ENCODE assay signal across 9 cellular contexts in the genomic region with DNA sequence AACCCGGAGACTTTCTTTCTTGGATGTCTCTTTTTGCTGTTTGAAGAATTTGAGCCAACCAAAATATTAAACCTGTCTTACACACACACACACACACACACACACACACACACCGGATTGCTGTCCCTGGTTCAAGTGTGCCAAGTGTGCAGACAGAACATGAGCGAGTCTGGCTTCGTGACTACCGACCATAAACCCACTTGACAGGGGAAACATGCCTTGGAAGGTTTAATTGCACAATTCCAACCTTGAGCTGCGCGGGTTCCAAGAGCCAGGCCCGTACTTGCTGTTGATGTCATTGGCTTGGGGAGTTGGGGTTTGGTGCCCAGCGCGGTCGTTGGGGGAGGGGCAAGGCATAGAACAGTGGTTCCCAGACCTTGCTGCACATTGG. TPM values are rescaled to one million over a fixed set of nuclear protein-coding genes. Genes with fewer than 3 reads are reported as not detected.
DNase-seq lines count a peak whose midpoint lies in the region; ATAC-seq and TF ChIP-seq lines count a peak whose summit lies in the region.
"Had no signal": no experiment of that assay in that cellular context is flagged by ENCODE, and none has a peak within 500 bp of the region (broad histone marks: within the 10 kb centered on the region; RNA-seq: fewer than 3 reads in every experiment).

No MANE protein-coding gene starts in this region.

- H3K4me1 ChIP-seq in breast epithelium (peaks cover 0 to 10% of the 10 kb centered on the region in 2 donors), subcutaneous abdominal adipose tissue (ENCODE audit: control insufficient read depth in 5 of 5, insufficient read depth in 5 of 5, low read length in 5 of 5) (peaks cover 2 to 67% (median 55%) of the 10 kb centered on the region in 5 donors)

- no peaks in the 10 kb centered on the region for H3K36me3 ChIP-seq in breast epithelium
- no peaks in the 10 kb centered on the region for H3K36me3 ChIP-seq in subcutaneous abdominal adipose tissue (ENCODE audit: control insufficient read depth in 5 of 5, insufficient read depth in 5 of 5, low read length in 5 of 5)

- peak overlapping the region; percentile 70 to 97 (median 89) for H3K4me3 ChIP-seq in breast epithelium
- H3K4me3 ChIP-seq in subcutaneous abdominal adipose tissue (ENCODE audit: low read depth in 1 of 5, low read length in 5 of 5): peak overlapping the region; percentile 74 to 87 (median 79)

- no peak for TF ChIP-seq CTCF in breast epithelium (IDR thresholded peaks at IDR 0.05)

- H3K9me3 ChIP-seq in breast epithelium: no peaks in the 10 kb centered on the region
- no peaks in the 10 kb centered on the region for H3K9me3 ChIP-seq in subcutaneous abdominal adipose tissue (ENCODE audit: control insufficient read depth in 5 of 5, low read length in 5 of 5)

- intact Hi-C loops in breast epithelium (cut with DNase I; ENCODE audit: low total_unique reads): no loop called here

- H3K27ac ChIP-seq in breast epithelium (peak overlapping the region; percentile 90 to 96), subcutaneous abdominal adipose tissue (ENCODE audit: low read depth, low read length) (peak overlapping the region; percentile 81)

- H3K27me3 Mint-ChIP-seq in natural killer cell treated with Interleukin-12 subunit alpha and Interleukin-12 subunit beta and Interleukin-15 and Interleukin-18, amount 100 ng/mL, for 72 hours: peaks cover 36 to 58% of the 10 kb centered on the region in 2 donors

- no peaks in the 10 kb centered on the region for H3K9me3 Mint-ChIP-seq in natural killer cell treated with Interleukin-12 subunit alpha and Interleukin-12 subunit beta and Interleukin-15 and Interleukin-18, amount 100 ng/mL, for 72 hours

- H3K4me1 Mint-ChIP-seq in natural killer cell treated with Interleukin-12 subunit alpha and Interleukin-12 subunit beta and Interleukin-15 and Interleukin-18, amount 100 ng/mL, for 72 hours (ENCODE audit: low read depth in 2 of 2): no peaks in the 10 kb centered on the region

- no peak overlapping the region for H3K27ac Mint-ChIP-seq in natural killer cell treated with Interleukin-12 subunit alpha and Interleukin-12 subunit beta and Interleukin-15 and Interleukin-18, amount 100 ng/mL, for 72 hours

- H3K36me3 Mint-ChIP-seq in natural killer cell treated with Interleukin-12 subunit alpha and Interleukin-12 subunit beta and Interleukin-15 and Interleukin-18, amount 100 ng/mL, for 72 hours: no peaks in the 10 kb centered on the region

- H3K9ac ChIP-seq in subcutaneous abdominal adipose tissue (ENCODE audit: low read length in 5 of 5): peak overlapping the region; percentile 32 to 90 (median 81)

- TF ChIP-seq POLR2A in breast epithelium (IDR thresholded peaks at IDR 0.05): peak; percentile 30

- DNase-seq in HT-29 (ENCODE audit: low spot score) (peak; percentile 66), breast epithelium (ENCODE audit: low spot score in 2 of 2) (peak in 1 of 2 donors; percentile 90), kidney tubule cell (ENCODE audit: low spot score) (peak; percentile 50), GF-D8 (lab: John Stamatoyannopoulos, UW) (no peak), NCI-H1092 treated with DMSO at 0.1 percent for 48 hours (lab: John Stamatoyannopoulos, UW) (no peak)
- no peak for DNase-seq in stimulated activated CD4-positive, alpha-beta T cell treated with anti-CD3 and anti-CD28 coated beads, Interleukin-15, amount 100 ng/mL, for 24 hours
- DNase-seq in natural killer cell treated with Interleukin-12 subunit alpha and Interleukin-12 subunit beta and Interleukin-15 and Interleukin-18, amount 100 ng/mL, for 72 hours (ENCODE audit: low spot score): no peak
- DNase-seq: activated CD4-positive, alpha-beta T cell treated with anti-CD3 and anti-CD28 coated beads, Interleukin-2, amount 50 U/mL, for 1 hour had no signal

- ATAC-seq in natural killer cell treated with Interleukin-12 subunit alpha and Interleukin-12 subunit beta and Interleukin-15 and Interleukin-18, amount 100 ng/mL, for 72 hours: no peak

- H3K27me3 ChIP-seq in breast epithelium (no peaks in the 10 kb centered on the region), subcutaneous abdominal adipose tissue (ENCODE audit: control insufficient read depth in 5 of 5, insufficient read depth in 4 of 5, low read length in 5 of 5) (peaks cover 0 to 4% (median 0%) of the 10 kb centered on the region in 5 donors)

- H3K4me3 Mint-ChIP-seq in natural killer cell treated with Interleukin-12 subunit alpha and Interleukin-12 subunit beta and Interleukin-15 and Interleukin-18, amount 100 ng/mL, for 72 hours: no peak overlapping the region

RNA-seq across cellular contexts. Expression of a gene that starts 1.7 kb away (rescaled TPM):
- 28.1 and 30.4 TPM in 2 replicates for total RNA-seq in HT-29 (2014; rRNA removed; shearing (Covaris generic))
- 100 to 1,000 TPM in 1 of 3 donors, 10 to 100 TPM in 2; 61.9 to 164 (median 65.0) TPM for total RNA-seq in breast epithelium
- total RNA-seq in natural killer cell treated with Interleukin-12 subunit alpha and Interleukin-12 subunit beta and Interleukin-15 and Interleukin-18, amount 100 ng/mL, for 72 hours: not detected

Comparison
In these comparisons a context has a peak if more than half of its experiments do, and no peak if none do; other contexts are left out.
1. DNase-seq: peak in HT-29 (single experiment) and kidney tubule cell (single experiment); none in stimulated activated CD4-positive, alpha-beta T cell treated with anti-CD3 and anti-CD28 coated beads, Interleukin-15, amount 100 ng/mL, for 24 hours (single experiment), GF-D8 (single experiment), NCI-H1092 treated with DMSO at 0.1 percent for 48 hours (single experiment) and natural killer cell treated with Interleukin-12 subunit alpha and Interleukin-12 subunit beta and Interleukin-15 and Interleukin-18, amount 100 ng/mL, for 72 hours (single experiment).
2. RNA of a gene that starts 1.7 kb away (total RNA-seq): 61.9 to 164 TPM in breast epithelium and 28.1 to 30.4 TPM in HT-29; not detected in natural killer cell treated with Interleukin-12 subunit alpha and Interleukin-12 subunit beta and Interleukin-15 and Interleukin-18, amount 100 ng/mL, for 72 hours; every median in the first group is over 10 times any median in the second.